ENCODE assay signal across 8 cellular contexts in the genomic region with DNA sequence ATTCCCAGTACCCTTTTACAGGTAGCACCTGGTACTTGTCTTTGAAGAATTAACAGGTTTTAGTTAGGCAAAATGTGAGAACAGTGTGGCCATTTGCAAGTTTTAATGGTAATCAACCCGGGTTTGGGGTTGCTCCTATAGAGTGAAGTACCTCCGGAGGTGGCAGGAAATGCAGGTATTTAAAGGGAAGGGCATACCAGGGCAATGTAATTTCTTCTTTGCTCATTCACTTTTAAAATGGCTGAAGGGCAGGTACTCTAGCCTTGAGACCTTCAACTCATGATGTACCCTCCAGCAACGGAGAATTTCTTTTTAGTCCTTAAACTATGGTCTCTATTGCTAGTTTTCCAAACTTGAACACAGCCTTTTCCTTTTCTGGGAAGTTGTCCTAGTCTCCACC. TPM values are rescaled to one million over a fixed set of nuclear protein-coding genes. Genes with fewer than 3 reads are reported as not detected.
DNase-seq lines count a peak whose midpoint lies in the region; ATAC-seq, FAIRE-seq and TF ChIP-seq lines count a peak whose summit lies in the region.

No MANE protein-coding gene starts in this region.

- peaks cover 57% of the 10 kb centered on the region for H3K4me1 Mint-ChIP-seq in osteocyte (ENCODE audit: unreplicated experiment)

- no peak for ATAC-seq in Panc1
- no peak for ATAC-seq in HG03521 (IDR thresholded peaks at IDR 0.05; ENCODE audit: unreplicated experiment)

- H4K20me1 ChIP-seq in endothelial cell of umbilical vein (replicated peaks; ENCODE audit: control insufficient read depth, extremely low read depth, insufficient read depth, low read length), result peaks cover 4% of the 10 kb centered on the region

- peak overlapping the region; percentile 94 for H3K4me3 Mint-ChIP-seq in osteocyte (ENCODE audit: unreplicated experiment)

- TF ChIP-seq CTCF in Panc1 (IDR thresholded peaks at IDR 0.05), result no peak
- TF ChIP-seq CTCF in endothelial cell of umbilical vein (IDR thresholded peaks at IDR 0.05; ENCODE audit: extremely low read depth in 1 of 2, insufficient read depth in 1 of 2, low read depth in 1 of 2, low read length in 2 of 2), result no peak
- no peak for TF ChIP-seq CTCF in osteocyte (IDR thresholded peaks at IDR 0.05)

- dilution Hi-C loops in endothelial cell of umbilical vein (cut with MboI; ENCODE audit: extremely low pct_ligation_motif_present, low sequenced_read_pairs), result no loop called here

- peak overlapping the region; percentile 99 for H3K27ac ChIP-seq in Panc1 (ENCODE audit: low read length)
- H3K27ac ChIP-seq in endothelial cell of umbilical vein (ENCODE audit: insufficient read depth, low read depth, low read length), result peak overlapping the region; percentile 86

- no peak for TF ChIP-seq POLR2A in endothelial cell of umbilical vein (IDR thresholded peaks at IDR 0.05; ENCODE audit: low read depth, low read length)

- no peaks in the 10 kb centered on the region for H3K9me1 ChIP-seq in endothelial cell of umbilical vein (replicated peaks; ENCODE audit: control insufficient read depth, extremely low read depth, insufficient read depth, low read length)

- H3K27me3 Mint-ChIP-seq in osteocyte (ENCODE audit: unreplicated experiment), result no peaks in the 10 kb centered on the region

- peaks cover 36% of the 10 kb centered on the region for H3K79me2 ChIP-seq in endothelial cell of umbilical vein (ENCODE audit: control insufficient read depth, insufficient read depth, low read length)

- DNase-seq in Panc1 (ENCODE audit: low read depth, low spot score), result no peak
- no peak for DNase-seq in endothelial cell of umbilical vein (ENCODE audit: low read depth, low spot score)
- no peak for DNase-seq in osteocyte (ENCODE audit: extremely low spot score, unreplicated experiment)
- no peak for DNase-seq in hepatic stellate cell (ENCODE audit: low spot score)
- DNase-seq in KG1 (lab: John Stamatoyannopoulos, UW), result no peak
- no peak for DNase-seq in NCI-H526 (lab: John Stamatoyannopoulos, UW)

- H3K27me3 ChIP-seq in Panc1 (ENCODE audit: control insufficient read depth, insufficient read depth, low read length) (no peaks in the 10 kb centered on the region), endothelial cell of umbilical vein (ENCODE audit: control insufficient read depth in 2 of 2, insufficient read depth in 2 of 2, low read length in 2 of 2) (no peaks in the 10 kb centered on the region)

- peak overlapping the region; percentile 85 for H3K4me2 ChIP-seq in endothelial cell of umbilical vein (ENCODE audit: insufficient read depth, low read length)

- peak overlapping the region; percentile 95 for H3K9ac ChIP-seq in ES-I3 (ENCODE audit: low read depth, low read length)
- H3K9ac ChIP-seq in endothelial cell of umbilical vein (replicated peaks; ENCODE audit: extremely low read depth, insufficient read depth, low read length), result peak overlapping the region; percentile 96

- POLR2A ChIA-PET in Panc1 (lab: Charles Lee) (interaction anchor here (0.6 to 0.7 kb wide), 2 partner anchors 25 to 221 kb away, joined by 4 read pairs; partner anchors contain the start of gene ZCCHC10), endothelial cell of umbilical vein (lab: Charles Lee) (no interaction called here)

- no peak for FAIRE-seq in endothelial cell of umbilical vein (lab: Jason Lieb, UNC)

- no peaks in the 10 kb centered on the region for H3K36me3 ChIP-seq in ES-I3 (ENCODE audit: insufficient read depth, low read length)
- H3K36me3 ChIP-seq in Panc1 (ENCODE audit: control insufficient read depth, insufficient read depth, low read length), result peaks cover 8% of the 10 kb centered on the region; the same call in 1 of the 2 replicates
- no peaks in the 10 kb centered on the region for H3K36me3 ChIP-seq in endothelial cell of umbilical vein (ENCODE audit: control insufficient read depth in 2 of 2, extremely low read depth in 1 of 2, insufficient read depth in 2 of 2, low read length in 2 of 2)

- H3K4me3 ChIP-seq in Panc1 (ENCODE audit: low read depth in 2 of 2, low read length in 2 of 2) (peak overlapping the region; percentile 94 to 96), endothelial cell of umbilical vein (replicated peaks in 1 of 3; ENCODE audit: insufficient read depth in 1 of 3, low read depth in 1 of 3, low read length in 3 of 3) (peak overlapping the region in 1 of 3 experiments; percentile 90)

- no peaks in the 10 kb centered on the region for H3K36me3 Mint-ChIP-seq in osteocyte (ENCODE audit: unreplicated experiment)

- H2AFZ ChIP-seq in endothelial cell of umbilical vein (ENCODE audit: low read depth, low read length), result no peak overlapping the region

- BruUV-seq in Panc1 (replicated peaks; lab: Mats Ljungman, UMichigan) (no TSS peak), endothelial cell of umbilical vein (replicated peaks; lab: Mats Ljungman, UMichigan) (no TSS peak)

- H3K4me1 ChIP-seq in ES-I3 (ENCODE audit: insufficient read depth, low read length), result peaks cover 18% of the 10 kb centered on the region; the same call in 1 of the 2 replicates
- peaks cover 44% of the 10 kb centered on the region for H3K4me1 ChIP-seq in Panc1 (ENCODE audit: control insufficient read depth, insufficient read depth, low read length)
- H3K4me1 ChIP-seq in endothelial cell of umbilical vein (ENCODE audit: control insufficient read depth, extremely low read depth, insufficient read depth, low read length), result peaks cover 37% of the 10 kb centered on the region

- in situ Hi-C loops in Panc1 (cut with HindIII; ENCODE audit: low pct_unique_long_range_greater_than_20kb, low sequenced_read_pairs), result no loop called here

- H3K27ac Mint-ChIP-seq in osteocyte (ENCODE audit: unreplicated experiment), result peak overlapping the region; percentile 99

- H3K9me3 ChIP-seq in ES-I3 (ENCODE audit: control insufficient read depth, insufficient read depth, low read length), result no peaks in the 10 kb centered on the region
- no peaks in the 10 kb centered on the region for H3K9me3 ChIP-seq in Panc1 (ENCODE audit: control insufficient read depth, insufficient read depth, low read depth, low read length)
- no peaks in the 10 kb centered on the region for H3K9me3 ChIP-seq in endothelial cell of umbilical vein (replicated peaks; ENCODE audit: control insufficient read depth, insufficient read depth, low read length)

- no peaks in the 10 kb centered on the region for H3K9me3 Mint-ChIP-seq in osteocyte (ENCODE audit: unreplicated experiment)

- CTCF ChIA-PET in Panc1 (lab: Charles Lee) (no interaction called here), endothelial cell of umbilical vein (lab: Charles Lee) (no interaction called here)

- intact Hi-C loops in Panc1 (cut with micrococcal nuclease; ENCODE audit: unreplicated experiment) (loop anchor here (5.0 kb wide), 1 partner anchor 88 kb away; the partner anchor contains the start of gene AFF4), endothelial cell of umbilical vein (cut with micrococcal nuclease) (loop anchor here (2.0 to 10.0 kb wide), 4 partner anchors 103 to 666 kb away; partner anchors contain the start of gene SHROOM1)

TF ChIP-seq in endothelial cell of umbilical vein, 7 proteins besides CTCF, POLR2A, EP300 and RAD21:
- TF ChIP-seq JUN (IDR thresholded peaks at IDR 0.05; ENCODE audit: borderline replicate concordance, insufficient read depth, insufficient read length, low read depth) (no peak), FOS (IDR thresholded peaks at IDR 0.05; ENCODE audit: borderline replicate concordance, insufficient read depth, low read length) (no peak), MYC (IDR thresholded peaks at IDR 0.05; ENCODE audit: low read depth, low read length) (no peak), POLR2AphosphoS5 (IDR thresholded peaks at IDR 0.05; ENCODE audit: insufficient read depth, low read depth, low read length) (no peak), EZH2 (IDR thresholded peaks at IDR 0.05; ENCODE audit: borderline replicate concordance, low read depth, low read length, severe bottlenecking) (no peak), GATA2 (IDR thresholded peaks at IDR 0.05; ENCODE audit: insufficient read depth, insufficient read length, low read depth, low read length) (no peak)
- TF ChIP-seq, protein P1, sequence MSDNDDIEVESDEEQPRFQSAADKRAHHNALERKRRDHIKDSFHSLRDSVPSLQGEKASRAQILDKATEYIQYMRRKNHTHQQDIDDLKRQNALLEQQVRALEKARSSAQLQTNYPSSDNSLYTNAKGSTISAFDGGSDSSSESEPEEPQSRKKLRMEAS (IDR thresholded peaks at IDR 0.05; ENCODE audit: insufficient read depth, insufficient read length), result no peak

RNA-seq across cellular contexts. Expression of gene HSPA4, which starts 1.3 kb away (rescaled TPM):
- total RNA-seq in Panc1 (2021; ENCODE audit: unreplicated experiment) (247 TPM), endothelial cell of umbilical vein (157 and 161 TPM in 2 replicates), osteocyte (94.9 and 107 TPM in 2 replicates)
- 134 TPM for polyA plus RNA-seq in Panc1 (2012; ENCODE audit: insufficient read length)
- 7.1 and 11.2 TPM in 2 replicates for polyA plus RNA-seq in endothelial cell of umbilical vein
- 28.0 and 31.1 TPM in 2 replicates for polyA plus RNA-seq in endothelial cell of umbilical vein (2011; cell fraction: cytosol; rRNA removed)
- polyA plus RNA-seq in endothelial cell of umbilical vein (2011; cell fraction: nucleus; rRNA removed), result 26.9 and 40.3 TPM in 2 replicates
- 88.6 and 155 TPM in 2 replicates for polyA plus RNA-seq in endothelial cell of umbilical vein (2012)
- 26.7 and 30.9 TPM in 2 replicates for polyA minus RNA-seq in endothelial cell of umbilical vein
- 58.8 TPM for polyA minus RNA-seq in endothelial cell of umbilical vein (2011; cell fraction: cytosol; rRNA and poly(A)+ RNA removed)
- 16.5 and 23.7 TPM in 2 replicates for polyA minus RNA-seq in endothelial cell of umbilical vein (2011; cell fraction: nucleus; rRNA and poly(A)+ RNA removed)

RNA-seq across cellular contexts. Expression of gene ZCCHC10, which starts 24.2 kb away (rescaled TPM):
- 30.8 TPM for total RNA-seq in Panc1 (2021; ENCODE audit: unreplicated experiment)
- polyA plus RNA-seq in Panc1 (2012; ENCODE audit: insufficient read length), result 22.1 TPM
- total RNA-seq in endothelial cell of umbilical vein, result 25.9 and 30.5 TPM in 2 replicates
- polyA plus RNA-seq in endothelial cell of umbilical vein, result 32.1 and 35.3 TPM in 2 replicates
- 39.3 and 42.5 TPM in 2 replicates for polyA plus RNA-seq in endothelial cell of umbilical vein (2011; cell fraction: cytosol; rRNA removed)
- polyA plus RNA-seq in endothelial cell of umbilical vein (2011; cell fraction: nucleus; rRNA removed), result 15.9 and 19.4 TPM in 2 replicates
- 31.2 and 51.6 TPM in 2 replicates for polyA plus RNA-seq in endothelial cell of umbilical vein (2012)
- polyA minus RNA-seq in endothelial cell of umbilical vein, result 10.2 and 17.1 TPM in 2 replicates
- polyA minus RNA-seq in endothelial cell of umbilical vein (2011; cell fraction: cytosol; rRNA and poly(A)+ RNA removed), result 5.4 TPM
- polyA minus RNA-seq in endothelial cell of umbilical vein (2011; cell fraction: nucleus; rRNA and poly(A)+ RNA removed), result 4.7 and 9.3 TPM in 2 replicates
- 17.8 and 21.0 TPM in 2 replicates for total RNA-seq in osteocyte
